ENCODE assay signal across 19 cellular contexts in the genomic region with DNA sequence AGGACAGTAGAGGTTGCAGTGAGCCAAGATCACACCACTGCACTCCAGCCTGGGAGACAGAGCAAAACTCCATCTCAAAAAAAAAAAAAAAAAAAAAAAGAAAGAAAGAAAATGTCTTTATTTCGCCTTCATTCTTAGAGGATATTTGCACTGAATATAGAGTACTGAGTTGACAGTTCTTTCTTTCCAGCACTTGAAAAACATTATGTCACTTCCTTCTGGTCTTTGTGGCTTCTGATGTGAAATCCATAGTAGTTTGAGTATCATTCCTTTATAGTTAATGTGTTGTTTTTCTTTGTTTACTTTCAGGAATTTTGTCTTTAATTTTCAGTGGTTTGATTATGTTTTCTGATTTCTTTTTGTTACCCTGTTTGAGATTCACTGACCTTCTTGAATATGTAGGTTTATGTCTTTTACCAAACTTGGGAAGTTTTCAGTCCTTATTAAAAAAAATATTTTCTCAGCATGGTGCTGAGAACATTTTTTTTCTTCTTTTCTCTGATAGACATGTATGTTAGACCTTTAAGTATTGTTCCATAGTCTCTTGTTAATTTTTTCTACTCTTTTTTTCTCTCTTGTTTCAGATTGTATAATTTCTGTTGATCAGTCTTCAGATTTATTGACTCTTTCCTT. TPM values are rescaled to one million over a fixed set of nuclear protein-coding genes. Genes with fewer than 3 reads are reported as not detected.
DNase-seq lines count a peak whose midpoint lies in the region; ATAC-seq and TF ChIP-seq lines count a peak whose summit lies in the region.
"Had no signal": no experiment of that assay in that cellular context is flagged by ENCODE, and none has a peak within 500 bp of the region (broad histone marks: within the 10 kb centered on the region; RNA-seq: fewer than 3 reads in every experiment).

No MANE protein-coding gene starts in this region.

- no peak for TF ChIP-seq POLR2A in IMR-90 (IDR thresholded peaks at IDR 0.05; ENCODE audit: low read depth, low read length)

- no peak overlapping the region for H2BK20ac ChIP-seq in IMR-90 (ENCODE audit: low read depth, low read length)

- no peaks in the 10 kb centered on the region for H3K9me1 ChIP-seq in IMR-90 (ENCODE audit: insufficient read depth, low read length)

- H4K5ac ChIP-seq in IMR-90 (ENCODE audit: low read depth, low read length) = no peak overlapping the region

- in situ Hi-C loops in IMR-90 (cut with MboI; ENCODE audit: low sequenced_read_pairs) = no loop called here
- in situ Hi-C loops in brain microvascular endothelial cell (cut with HindIII; ENCODE audit: low pct_ligation_motif_present, low sequenced_read_pairs) = no loop called here

- H4K8ac ChIP-seq in IMR-90 (ENCODE audit: low read depth in 2 of 2, low read length in 2 of 2) = no peak overlapping the region

- no peak overlapping the region for H2AK9ac ChIP-seq in IMR-90 (replicated peaks; ENCODE audit: low read depth, low read length, poor library complexity)

- peaks cover 4% of the 10 kb centered on the region; the same call in 1 of the 2 replicates for H4K20me1 ChIP-seq in IMR-90 (ENCODE audit: insufficient read depth, low read length)
- H4K20me1 ChIP-seq in osteoblast (ENCODE audit: insufficient read depth, low read length) = no peaks in the 10 kb centered on the region

- dilution Hi-C loops in IMR-90 (cut with HindIII; ENCODE audit: low sequenced_read_pairs, unreplicated experiment) = no loop called here

- TF ChIP-seq CTCF in IMR-90 (conservative IDR thresholded peaks at IDR 0.05; ENCODE audit: low read depth, low read length) (no peak), brain microvascular endothelial cell (IDR thresholded peaks at IDR 0.05; ENCODE audit: low read depth, low read length, missing control alignments) (no peak), osteoblast (IDR thresholded peaks at IDR 0.05; ENCODE audit: extremely low read depth, low read depth, low read length) (no peak)

- H3K4me1 ChIP-seq in IMR-90 (ENCODE audit: control insufficient read depth, insufficient read depth, low read length) (peaks cover 6% of the 10 kb centered on the region; the same call in 1 of the 2 replicates), osteoblast (ENCODE audit: insufficient read depth, low read length) (peaks cover 3% of the 10 kb centered on the region)
- H3K4me1 ChIP-seq: neural progenitor cell, prostate gland had no signal

- no peak overlapping the region for H3K4me2 ChIP-seq in IMR-90 (ENCODE audit: low read depth, low read length)
- H3K4me2 ChIP-seq in osteoblast (ENCODE audit: insufficient read depth, low read length) = no peak overlapping the region
- H3K4me2 ChIP-seq: neural progenitor cell had no signal

- no peak overlapping the region for H3K23ac ChIP-seq in IMR-90 (ENCODE audit: low read depth, low read length)

- H2BK120ac ChIP-seq in IMR-90 (ENCODE audit: low read depth, low read length) = no peak overlapping the region

- H2BK15ac ChIP-seq in IMR-90 (ENCODE audit: low read depth, low read length) = no peak overlapping the region

- no peak overlapping the region for H2AK5ac ChIP-seq in IMR-90 (ENCODE audit: low read depth, low read length)

- no peak for TF ChIP-seq RAD21 in IMR-90 (IDR thresholded peaks at IDR 0.05; ENCODE audit: low read length)

- CTCF ChIA-PET in IMR-90 (lab: Yijun Ruan, JAX) = no interaction called here

- no peak overlapping the region for H2BK5ac ChIP-seq in IMR-90 (ENCODE audit: low read depth, low read length, poor library complexity, severe bottlenecking)

- no peak overlapping the region for H4K91ac ChIP-seq in IMR-90 (ENCODE audit: insufficient read depth, low read depth, low read length)

- intact Hi-C loops in IMR-90 (cut with micrococcal nuclease) = no loop called here

- H3K27me3 ChIP-seq in IMR-90 (ENCODE audit: control insufficient read depth, insufficient read depth, low read length) (no peaks in the 10 kb centered on the region), brain microvascular endothelial cell (replicated peaks) (no peaks in the 10 kb centered on the region), osteoblast (ENCODE audit: insufficient read depth, low read length) (no peaks in the 10 kb centered on the region)
- H3K27me3 ChIP-seq: neural progenitor cell, transverse colon had no signal

- H3K9ac ChIP-seq in IMR-90 (ENCODE audit: low read depth, low read length) = no peak overlapping the region
- H3K9ac ChIP-seq: neural progenitor cell had no signal

- no peak overlapping the region for H3K27ac ChIP-seq in IMR-90 (ENCODE audit: insufficient read depth, low read length)
- peak overlapping the region; percentile 58 for H3K27ac ChIP-seq in brain microvascular endothelial cell
- no peak overlapping the region for H3K27ac ChIP-seq in osteoblast (ENCODE audit: low read depth, low read length)
- H3K27ac ChIP-seq: neural progenitor cell, prostate gland, RWPE1, SK-N-MC had no signal

- peaks cover 17 to 18% of the 10 kb centered on the region in 2 experiments; a peak in 3 of 4 replicates for H3K79me1 ChIP-seq in IMR-90 (ENCODE audit: low read depth in 1 of 2, low read length in 2 of 2)

- H3K18ac ChIP-seq in IMR-90 (ENCODE audit: low read depth, low read length) = peak overlapping the region; percentile 52; the same call in 1 of the 2 replicates

- H3K36me3 ChIP-seq in IMR-90 (ENCODE audit: control insufficient read depth, insufficient read depth, low read length) (0 out of 2 replicates have a peak, but pooled peaks cover 2% of the 10 kb centered on the region), brain microvascular endothelial cell (replicated peaks) (no peaks in the 10 kb centered on the region), osteoblast (ENCODE audit: insufficient read depth, low read length) (no peaks in the 10 kb centered on the region)
- H3K36me3 ChIP-seq: neural progenitor cell, prostate gland had no signal

- H2AFZ ChIP-seq in IMR-90 (replicated peaks; ENCODE audit: low read length, poor library complexity) (no peak overlapping the region), osteoblast (ENCODE audit: low read length) (no peak overlapping the region)
- H2AFZ ChIP-seq: neural progenitor cell had no signal

- ATAC-seq in IMR-90 (ENCODE audit: low read depth) (no peak), HG03135 (IDR thresholded peaks at IDR 0.05; ENCODE audit: unreplicated experiment) (no peak)

- no peak overlapping the region for H3K14ac ChIP-seq in IMR-90 (replicated peaks; ENCODE audit: low read depth, low read length)

- peaks cover 4% of the 10 kb centered on the region for H3K79me2 ChIP-seq in osteoblast (ENCODE audit: insufficient read depth, low read length)

- POLR2A ChIA-PET in IMR-90 (lab: Charles Lee; ENCODE audit: unreplicated experiment) = no interaction called here

- H3K4ac ChIP-seq in IMR-90 (ENCODE audit: low read depth, low read length) = no peak overlapping the region

- no peak overlapping the region for H3K4me3 ChIP-seq in IMR-90 (ENCODE audit: insufficient read depth, low read depth, low read length)
- no peak overlapping the region for H3K4me3 ChIP-seq in brain microvascular endothelial cell (ENCODE audit: low read depth, low read length)
- H3K4me3 ChIP-seq in osteoblast (ENCODE audit: insufficient read depth, low read length) = no peak overlapping the region
- H3K4me3 ChIP-seq: lung, neural progenitor cell, prostate gland, SK-N-MC, transverse colon had no signal

- no peak overlapping the region for H3K56ac ChIP-seq in IMR-90 (ENCODE audit: extremely low read depth, insufficient read depth, low read length)

- no TSS peak for BruUV-seq in IMR-90 (replicated peaks; lab: Mats Ljungman, UMichigan)

- peak; percentile 20 for DNase-seq in ELR (ENCODE audit: low read depth)
- no peak for DNase-seq in IMR-90
- DNase-seq in brain microvascular endothelial cell = no peak
- peak; percentile 19 for DNase-seq in osteoblast (ENCODE audit: insufficient read length, low spot score, missing footprints)
- DNase-seq in NCI-H748 (lab: John Stamatoyannopoulos, UW; ENCODE audit: unreplicated experiment) = no peak
- no peak for DNase-seq in activated gamma-delta T cell (lab: John Stamatoyannopoulos, UW)
- DNase-seq: activated CD8-positive, alpha-beta memory T cell treated with anti-CD3 and anti-CD28 coated beads, Interleukin-2, amount 50 U/mL, for 4 hours; Karpas-422; NCI-H1092 treated with DMSO at 0.1 percent for 48 hours; NCI-H2029; NCI-H748 treated with DMSO at 0.1 percent for 48 hours; stimulated activated CD8-positive, alpha-beta memory T cell treated with anti-CD3 and anti-CD28 coated beads, Interleukin-4, amount 100 ng/mL, for 48 hours; transverse colon had no signal

- H3K9me3 ChIP-seq in IMR-90 (ENCODE audit: control insufficient read depth, insufficient read depth, low read length) = no peaks in the 10 kb centered on the region
- H3K9me3 ChIP-seq in osteoblast (ENCODE audit: low read depth, low read length) = no peaks in the 10 kb centered on the region
- H3K9me3 ChIP-seq: prostate gland, transverse colon had no signal

- WGBS in IMR-90 (ENCODE audit: extremely low coverage in 2 of 2, insufficient read length in 1 of 2), 2 experiments = no CpG with 5 or more reads among the region's 1 CpG

TF ChIP-seq in IMR-90, 13 proteins besides CTCF, POLR2A, EP300 and RAD21 (continues in another document):
- TF ChIP-seq BHLHE40 (IDR thresholded peaks at IDR 0.05; ENCODE audit: low read depth, low read length) = no peak
- TF ChIP-seq RCOR1 (IDR thresholded peaks at IDR 0.05; ENCODE audit: insufficient replicate concordance, low read length) = no peak
- no peak for TF ChIP-seq SMC3 (IDR thresholded peaks at IDR 0.05; ENCODE audit: low read depth, low read length)
- TF ChIP-seq RFX5 (IDR thresholded peaks at IDR 0.05; ENCODE audit: low read depth, low read length) = no peak
- no peak for TF ChIP-seq MAFK (IDR thresholded peaks at IDR 0.05; ENCODE audit: low read depth, low read length)
- TF ChIP-seq FOS (IDR thresholded peaks at IDR 0.05; ENCODE audit: low read depth, low read length) = no peak
- no peak for TF ChIP-seq CEBPB (IDR thresholded peaks at IDR 0.05; ENCODE audit: low read depth, low read length)
- TF ChIP-seq, protein P1, sequence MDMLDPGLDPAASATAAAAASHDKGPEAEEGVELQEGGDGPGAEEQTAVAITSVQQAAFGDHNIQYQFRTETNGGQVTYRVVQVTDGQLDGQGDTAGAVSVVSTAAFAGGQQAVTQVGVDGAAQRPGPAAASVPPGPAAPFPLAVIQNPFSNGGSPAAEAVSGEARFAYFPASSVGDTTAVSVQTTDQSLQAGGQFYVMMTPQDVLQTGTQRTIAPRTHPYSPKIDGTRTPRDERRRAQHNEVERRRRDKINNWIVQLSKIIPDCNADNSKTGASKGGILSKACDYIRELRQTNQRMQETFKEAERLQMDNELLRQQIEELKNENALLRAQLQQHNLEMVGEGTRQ (IDR thresholded peaks at IDR 0.05; ENCODE audit: low read depth, low read length) = no peak
- no peak for TF ChIP-seq CHD1 (IDR thresholded peaks at IDR 0.05; ENCODE audit: low read depth, low read length)
- no peak for TF ChIP-seq NFE2L2 (IDR thresholded peaks at IDR 0.05; ENCODE audit: low read depth, low read length)
- no peak for TF ChIP-seq MXI1 (IDR thresholded peaks at IDR 0.05; ENCODE audit: borderline replicate concordance, low read depth, low read length)

RNA-seq across cellular contexts. Expression of a gene that starts 50.1 kb away (rescaled TPM):
- total RNA-seq in IMR-90 (2012; rRNA removed) = 22.8 and 24.0 TPM in 2 replicates
- polyA plus RNA-seq in IMR-90 (2012; rRNA removed) = 5.6 and 7.6 TPM in 2 replicates
- 1.8 and 6.0 TPM in 2 replicates for polyA plus RNA-seq in IMR-90 (2012; cell fraction: cytosol; rRNA removed)
- 2.3 and 13.9 TPM in 2 replicates for polyA plus RNA-seq in IMR-90 (2012; cell fraction: nucleus; rRNA removed; ENCODE audit: low replicate concordance)
- total RNA-seq in osteoblast = 40.5 and 51.0 TPM in 2 replicates

Comparison
In these comparisons a context has a peak if more than half of its experiments do, and no peak if none do; other contexts are left out.
1. DNase-seq: peak in ELR (single experiment) and osteoblast (single experiment); none in IMR-90 (single experiment), brain microvascular endothelial cell (single experiment), NCI-H748 (single experiment) and activated gamma-delta T cell (single experiment).